9 cellular contexts compared by ENCODE assay signal in genomic region chr15:70701891-70702568, GRCh38.
A peak's percentile ranks its signal among the peaks of the same experiment; 100 is the strongest.
DNase-seq lines count a peak whose midpoint lies in the region; ATAC-seq and TF ChIP-seq lines count a peak whose summit lies in the region.
"Had no signal": no experiment of that assay in that cellular context is flagged by ENCODE, and none has a peak within 500 bp of the region (broad histone marks: within the 10 kb centered on the region; RNA-seq: fewer than 3 reads in every experiment).

No MANE protein-coding gene starts in this region.

- H3K36me3 ChIP-seq in ectodermal cell (ENCODE audit: control insufficient read depth, insufficient read depth, low read length): no peaks in the 10 kb centered on the region
- no peaks in the 10 kb centered on the region for H3K36me3 ChIP-seq in mucosa of stomach (ENCODE audit: control insufficient read depth, insufficient read depth, low read length)
- H3K36me3 ChIP-seq in vagina: no peaks in the 10 kb centered on the region

- H3K9me3 ChIP-seq in ectodermal cell (ENCODE audit: control insufficient read depth, low read length) (no peaks in the 10 kb centered on the region), mucosa of stomach (ENCODE audit: control insufficient read depth, low read length) (no peaks in the 10 kb centered on the region), vagina (no peaks in the 10 kb centered on the region)

- H3K27me3 ChIP-seq in ectodermal cell (ENCODE audit: control insufficient read depth, insufficient read depth, low read length, poor library complexity, severe bottlenecking) (no peaks in the 10 kb centered on the region), mucosa of stomach (ENCODE audit: control insufficient read depth, insufficient read depth, low read length) (no peaks in the 10 kb centered on the region), vagina (no peaks in the 10 kb centered on the region)

- no peak for ATAC-seq in HG03442 (IDR thresholded peaks at IDR 0.05; ENCODE audit: unreplicated experiment)

- intact Hi-C loops in vagina (cut with DNase I): no loop called here

- peak overlapping the region; percentile 9 for H3K27ac ChIP-seq in ectodermal cell (ENCODE audit: insufficient read depth, low read depth, low read length, poor library complexity, severe bottlenecking)
- H3K27ac ChIP-seq in vagina: peak overlapping the region; percentile 54

- H3K4me1 ChIP-seq in ectodermal cell (ENCODE audit: control insufficient read depth, insufficient read depth, low read length): peaks cover 14% of the 10 kb centered on the region
- peaks cover 38% of the 10 kb centered on the region for H3K4me1 ChIP-seq in mucosa of stomach (ENCODE audit: control insufficient read depth, insufficient read depth, low read length)
- peaks cover 26% of the 10 kb centered on the region for H3K4me1 ChIP-seq in vagina

- in situ Hi-C loops in KBM-7 (cut with MboI; ENCODE audit: low pct_unique_long_range_greater_than_20kb, low sequenced_read_pairs): no loop called here

- DNase-seq in NCI-H460 (ENCODE audit: extremely low read depth, low read depth) (peak; percentile 45), vagina (ENCODE audit: extremely low spot score in 2 of 2) (no peak), KBM-7 (no peak), NOMO-1 treated with DMSO at 0.1 percent for 48 hours (lab: John Stamatoyannopoulos, UW; ENCODE audit: unreplicated experiment) (no peak)
- DNase-seq: midbrain, NCI-H1105 treated with DMSO at 0.1 percent for 48 hours had no signal

- peak overlapping the region; percentile 20 for H3K9ac ChIP-seq in mucosa of stomach (ENCODE audit: low read length)

- 68 to 69% methylated on average over 9 of the region's 9 CpGs for WGBS in ectodermal cell, 2 experiments

- no peak for TF ChIP-seq POLR2A in vagina (IDR thresholded peaks at IDR 0.05)

- no peak for TF ChIP-seq CTCF in vagina (IDR thresholded peaks at IDR 0.05)

- H3K4me3 ChIP-seq in ectodermal cell (ENCODE audit: insufficient read depth, low read depth, low read length) (no peak overlapping the region), mucosa of stomach (ENCODE audit: low read length) (no peak overlapping the region), vagina (no peak overlapping the region)
